Comparison of ENCODE assay signal across 1 cellular context in the genomic region with DNA sequence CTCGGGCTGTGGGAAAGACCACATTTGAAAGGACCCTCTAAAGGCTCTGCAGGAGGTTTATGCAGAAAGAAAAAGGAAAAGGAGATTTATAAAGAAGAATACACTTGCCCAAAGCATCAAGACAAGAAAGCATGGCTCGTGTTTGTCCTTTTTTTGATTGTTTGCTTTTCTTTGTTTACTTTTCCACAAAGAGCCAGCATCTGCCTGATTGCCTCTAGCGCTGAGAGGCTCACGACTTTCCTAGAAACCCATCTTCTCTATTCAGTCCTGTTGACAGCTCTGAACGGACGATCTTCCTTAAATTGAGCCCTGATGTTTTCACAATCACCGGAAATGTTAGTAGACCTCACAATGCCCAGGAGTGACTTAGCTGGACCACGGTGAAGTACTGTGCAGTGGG.
TF ChIP-seq lines count a peak whose summit lies in the region.

No MANE protein-coding gene starts in this region.

TF ChIP-seq in A549, 52 proteins besides CTCF, POLR2A, EP300 and RAD21 (continued from another document):
- TF ChIP-seq, protein P1, sequence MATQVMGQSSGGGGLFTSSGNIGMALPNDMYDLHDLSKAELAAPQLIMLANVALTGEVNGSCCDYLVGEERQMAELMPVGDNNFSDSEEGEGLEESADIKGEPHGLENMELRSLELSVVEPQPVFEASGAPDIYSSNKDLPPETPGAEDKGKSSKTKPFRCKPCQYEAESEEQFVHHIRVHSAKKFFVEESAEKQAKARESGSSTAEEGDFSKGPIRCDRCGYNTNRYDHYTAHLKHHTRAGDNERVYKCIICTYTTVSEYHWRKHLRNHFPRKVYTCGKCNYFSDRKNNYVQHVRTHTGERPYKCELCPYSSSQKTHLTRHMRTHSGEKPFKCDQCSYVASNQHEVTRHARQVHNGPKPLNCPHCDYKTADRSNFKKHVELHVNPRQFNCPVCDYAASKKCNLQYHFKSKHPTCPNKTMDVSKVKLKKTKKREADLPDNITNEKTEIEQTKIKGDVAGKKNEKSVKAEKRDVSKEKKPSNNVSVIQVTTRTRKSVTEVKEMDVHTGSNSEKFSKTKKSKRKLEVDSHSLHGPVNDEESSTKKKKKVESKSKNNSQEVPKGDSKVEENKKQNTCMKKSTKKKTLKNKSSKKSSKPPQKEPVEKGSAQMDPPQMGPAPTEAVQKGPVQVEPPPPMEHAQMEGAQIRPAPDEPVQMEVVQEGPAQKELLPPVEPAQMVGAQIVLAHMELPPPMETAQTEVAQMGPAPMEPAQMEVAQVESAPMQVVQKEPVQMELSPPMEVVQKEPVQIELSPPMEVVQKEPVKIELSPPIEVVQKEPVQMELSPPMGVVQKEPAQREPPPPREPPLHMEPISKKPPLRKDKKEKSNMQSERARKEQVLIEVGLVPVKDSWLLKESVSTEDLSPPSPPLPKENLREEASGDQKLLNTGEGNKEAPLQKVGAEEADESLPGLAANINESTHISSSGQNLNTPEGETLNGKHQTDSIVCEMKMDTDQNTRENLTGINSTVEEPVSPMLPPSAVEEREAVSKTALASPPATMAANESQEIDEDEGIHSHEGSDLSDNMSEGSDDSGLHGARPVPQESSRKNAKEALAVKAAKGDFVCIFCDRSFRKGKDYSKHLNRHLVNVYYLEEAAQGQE (IDR thresholded peaks at IDR 0.05), result no peak
- TF ChIP-seq NPAS2 (CRISPR knock-in tag; IDR thresholded peaks at IDR 0.05; ENCODE audit: borderline replicate concordance), result no peak
- no peak for TF ChIP-seq HOXB13 (CRISPR knock-in tag; IDR thresholded peaks at IDR 0.05; ENCODE audit: low read depth)
- TF ChIP-seq ZNF302 (CRISPR knock-in tag; IDR thresholded peaks at IDR 0.05), result no peak
- no peak for TF ChIP-seq RARB (CRISPR knock-in tag; IDR thresholded peaks at IDR 0.05)
- TF ChIP-seq MYC (IDR thresholded peaks at IDR 0.05; ENCODE audit: borderline replicate concordance, low read length), result no peak
- no peak for TF ChIP-seq TFCP2L1 (CRISPR knock-in tag; IDR thresholded peaks at IDR 0.05)
- TF ChIP-seq CHD2 (IDR thresholded peaks at IDR 0.05; ENCODE audit: low read length, partially characterized antibody), result no peak
- TF ChIP-seq HOXA7 (CRISPR knock-in tag; IDR thresholded peaks at IDR 0.05), result no peak
- TF ChIP-seq EHMT2 (IDR thresholded peaks at IDR 0.05; ENCODE audit: low read depth), result no peak
- no peak for TF ChIP-seq FOSB (CRISPR knock-in tag; IDR thresholded peaks at IDR 0.05)
